ENCODE assay signal across 18 cellular contexts in genomic region chr5:162160401-162160800, GRCh38.
"Had no signal": no experiment of that assay in that cellular context is flagged by ENCODE, and none has a peak within 500 bp of the region (broad histone marks: within the 10 kb centered on the region; RNA-seq: fewer than 3 reads in every experiment).

No MANE protein-coding gene starts in this region.

- H3K36me3 ChIP-seq: gastrocnemius medialis, heart right ventricle, neutrophil, right atrium auricular region, sigmoid colon, suprapubic skin, thyroid gland had no signal

- ATAC-seq: esophagus mucosa; gastrocnemius medialis; heart right ventricle; naive thymus-derived CD4-positive, alpha-beta T cell had no signal

- H3K4me1 ChIP-seq: gastrocnemius medialis, heart right ventricle, right atrium auricular region, sigmoid colon, suprapubic skin, thyroid gland had no signal

- H3K4me3 Mint-ChIP-seq: naive thymus-derived CD4-positive, alpha-beta T cell; type B pancreatic cell had no signal

- H3K9me3 ChIP-seq: gastrocnemius medialis, neutrophil, sigmoid colon, thyroid gland had no signal

- H3K4me3 ChIP-seq: gastrocnemius medialis, heart right ventricle, right atrium auricular region, sigmoid colon, suprapubic skin, thyroid gland had no signal

- H3K27me3 Mint-ChIP-seq: naive thymus-derived CD4-positive, alpha-beta T cell; type B pancreatic cell had no signal

- H3K27ac Mint-ChIP-seq: naive thymus-derived CD4-positive, alpha-beta T cell; type B pancreatic cell had no signal

- H3K27me3 ChIP-seq: gastrocnemius medialis, heart right ventricle, neutrophil, right atrium auricular region, sigmoid colon, suprapubic skin, thyroid gland had no signal

- H3K27ac ChIP-seq: gastrocnemius medialis, heart right ventricle, neutrophil, right atrium auricular region, sigmoid colon, suprapubic skin, thyroid gland had no signal

- H3K4me1 Mint-ChIP-seq: naive thymus-derived CD4-positive, alpha-beta T cell had no signal

- H3K36me3 Mint-ChIP-seq: naive thymus-derived CD4-positive, alpha-beta T cell; type B pancreatic cell had no signal

- DNase-seq: effector CD8-positive, alpha-beta T cell; gastrocnemius medialis; heart right ventricle; hypothalamus; kidney glomerular epithelial cell; mesendoderm; naive thymus-derived CD4-positive, alpha-beta T cell; posterior cingulate gyrus; sigmoid colon; small intestine; stimulated activated CD4-positive, alpha-beta T cell treated with anti-CD3 and anti-CD28 coated beads, Interleukin-12 subunit alpha, Interleukin-12 subunit beta, amount 100 ng/mL, for 4 hours; stimulated activated naive CD4-positive, alpha-beta T cell treated with Interleukin-2 at 50 U/mL for 16 hours; thyroid gland had no signal
